In genomic region chr3:157128771-157129671, GRCh38 we compare ENCODE assay signal across 8 cellular contexts. TPM values are rescaled to one million over a fixed set of nuclear protein-coding genes. Genes with fewer than 3 reads are reported as not detected.
DNase-seq lines count a peak whose midpoint lies in the region; ATAC-seq and TF ChIP-seq lines count a peak whose summit lies in the region.

No MANE protein-coding gene starts in this region.

- H3K27me3 ChIP-seq in CD8-positive, alpha-beta memory T cell (ENCODE audit: insufficient read depth, low read length, poor library complexity, severe bottlenecking), result no peaks in the 10 kb centered on the region

- POLR2A ChIA-PET in CD8-positive, alpha-beta memory T cell (lab: Charles Lee), result interaction anchor here (0.8 to 1.8 kb wide), 3 partner anchors 40 to 574 kb away, joined by 4 to 5 read pairs (median 5); partner anchors contain the start of genes SSR3 and TIPARP

- H3K9me3 Mint-ChIP-seq in CD8-positive, alpha-beta memory T cell, result no peaks in the 10 kb centered on the region
- no peaks in the 10 kb centered on the region for H3K9me3 Mint-ChIP-seq in T-helper 2 cell treated with Interferon-gamma antibody and Interleukin-4, amounts not matched to agents 5 μg/mL and 100 μg/mL, for 36 hours
- no peaks in the 10 kb centered on the region for H3K9me3 Mint-ChIP-seq in effector memory CD8-positive, alpha-beta T cell
- no peaks in the 10 kb centered on the region for H3K9me3 Mint-ChIP-seq in natural killer cell

- H3K27ac Mint-ChIP-seq in CD8-positive, alpha-beta memory T cell, result peak overlapping the region; percentile 89 to 98 (median 97)
- H3K27ac Mint-ChIP-seq in T-helper 2 cell treated with Interferon-gamma antibody and Interleukin-4, amounts not matched to agents 5 μg/mL and 100 μg/mL, for 36 hours, result peak overlapping the region; percentile 97
- peak overlapping the region; percentile 90 to 96 for H3K27ac Mint-ChIP-seq in effector memory CD8-positive, alpha-beta T cell
- H3K27ac Mint-ChIP-seq in natural killer cell, result peak overlapping the region; percentile 88

- no peaks in the 10 kb centered on the region for H3K36me3 ChIP-seq in CD8-positive, alpha-beta memory T cell (ENCODE audit: insufficient read depth, low read length)

- peak in 4 of 5 donors; percentile 16 to 69 (median 48) for DNase-seq in CD8-positive, alpha-beta memory T cell
- DNase-seq in T-helper 2 cell treated with Interferon-gamma antibody and Interleukin-4, amounts not matched to agents 5 μg/mL and 100 μg/mL, for 36 hours (ENCODE audit: low spot score), result peak; percentile 24
- peak; percentile 33 to 38 (median 35) for DNase-seq in effector memory CD8-positive, alpha-beta T cell
- no peak for DNase-seq in natural killer cell
- DNase-seq in HPDE6-E6E7 (ENCODE audit: extremely low spot score), result no peak
- no peak for DNase-seq in NCI-H774 (lab: John Stamatoyannopoulos, UW)

- peak; percentile 15 for ATAC-seq in HG02588 (IDR thresholded peaks at IDR 0.05; ENCODE audit: unreplicated experiment)
- peak; percentile 44 for ATAC-seq in effector memory CD8-positive, alpha-beta T cell (replicated peaks)
- ATAC-seq in natural killer cell, result no peak
- ATAC-seq in GM18870 (IDR thresholded peaks at IDR 0.05; ENCODE audit: unreplicated experiment), result no peak

- peaks cover 66 to 79% (median 74%) of the 10 kb centered on the region in 3 donors for H3K4me1 Mint-ChIP-seq in CD8-positive, alpha-beta memory T cell
- peaks cover 70% of the 10 kb centered on the region for H3K4me1 Mint-ChIP-seq in T-helper 2 cell treated with Interferon-gamma antibody and Interleukin-4, amounts not matched to agents 5 μg/mL and 100 μg/mL, for 36 hours (ENCODE audit: low read depth)
- H3K4me1 Mint-ChIP-seq in effector memory CD8-positive, alpha-beta T cell (ENCODE audit: low read depth in 2 of 2), result peaks cover 51 to 53% of the 10 kb centered on the region in 2 donors
- peaks cover 43 to 48% of the 10 kb centered on the region in 2 donors for H3K4me1 Mint-ChIP-seq in natural killer cell

- CTCF ChIA-PET in CD8-positive, alpha-beta memory T cell (lab: Charles Lee), result interaction anchor here (0.9 to 4.6 kb wide), 11 partner anchors 9 to 457 kb away, joined by 3 to 28 read pairs (median 4); partner anchors contain the start of gene TIPARP

- peak overlapping the region; percentile 68 for H3K27ac ChIP-seq in CD8-positive, alpha-beta memory T cell (ENCODE audit: low read depth, low read length)

- no peaks in the 10 kb centered on the region for H3K36me3 Mint-ChIP-seq in CD8-positive, alpha-beta memory T cell
- peaks cover 4% of the 10 kb centered on the region for H3K36me3 Mint-ChIP-seq in T-helper 2 cell treated with Interferon-gamma antibody and Interleukin-4, amounts not matched to agents 5 μg/mL and 100 μg/mL, for 36 hours (ENCODE audit: low read depth)
- peaks cover 17% of the 10 kb centered on the region for H3K36me3 Mint-ChIP-seq in effector memory CD8-positive, alpha-beta T cell (ENCODE audit: insufficient read depth)
- no peaks in the 10 kb centered on the region for H3K36me3 Mint-ChIP-seq in natural killer cell

- intact Hi-C loops in natural killer cell (cut with micrococcal nuclease), result no loop called here

- peaks cover 49% of the 10 kb centered on the region for H3K4me1 ChIP-seq in CD8-positive, alpha-beta memory T cell (ENCODE audit: insufficient read depth, low read length)

- TF ChIP-seq CTCF in natural killer cell (IDR thresholded peaks at IDR 0.05), result no peak

- no peaks in the 10 kb centered on the region for H3K9me3 ChIP-seq in CD8-positive, alpha-beta memory T cell (ENCODE audit: low read length)

- H3K4me3 Mint-ChIP-seq in CD8-positive, alpha-beta memory T cell, result peak overlapping the region; percentile 57 to 91 (median 76)
- peak overlapping the region; percentile 70 for H3K4me3 Mint-ChIP-seq in T-helper 2 cell treated with Interferon-gamma antibody and Interleukin-4, amounts not matched to agents 5 μg/mL and 100 μg/mL, for 36 hours
- peak overlapping the region; percentile 72 to 81 for H3K4me3 Mint-ChIP-seq in effector memory CD8-positive, alpha-beta T cell
- H3K4me3 Mint-ChIP-seq in natural killer cell, result no peak overlapping the region

- H3K27me3 Mint-ChIP-seq in CD8-positive, alpha-beta memory T cell, result no peaks in the 10 kb centered on the region
- no peaks in the 10 kb centered on the region for H3K27me3 Mint-ChIP-seq in T-helper 2 cell treated with Interferon-gamma antibody and Interleukin-4, amounts not matched to agents 5 μg/mL and 100 μg/mL, for 36 hours (ENCODE audit: low read depth)
- H3K27me3 Mint-ChIP-seq in effector memory CD8-positive, alpha-beta T cell, result no peaks in the 10 kb centered on the region
- H3K27me3 Mint-ChIP-seq in natural killer cell (ENCODE audit: low read depth in 2 of 2), result no peaks in the 10 kb centered on the region

- peak overlapping the region; percentile 6 for H3K4me3 ChIP-seq in CD8-positive, alpha-beta memory T cell (ENCODE audit: low read length)

RNA-seq across cellular contexts. Expression of gene CCNL1, which starts 30.9 kb away (rescaled TPM):
- total RNA-seq in CD8-positive, alpha-beta memory T cell, result 100 to 1,000 TPM; 125 to 126 TPM
- 62.1 TPM for polyA plus RNA-seq in CD8-positive, alpha-beta memory T cell
- 1,000 to 10,000 TPM; 1,104 to 1,331 (median 1,220) TPM for total RNA-seq in natural killer cell

Comparison
In these comparisons a context has a peak if more than half of its experiments do, and no peak if none do; other contexts are left out.
1. DNase-seq: peak in CD8-positive, alpha-beta memory T cell (4 of 5), T-helper 2 cell treated with Interferon-gamma antibody and Interleukin-4, amounts not matched to agents 5 μg/mL and 100 μg/mL, for 36 hours (single experiment) and effector memory CD8-positive, alpha-beta T cell (3 of 3); none in natural killer cell (single experiment), HPDE6-E6E7 (single experiment) and NCI-H774 (single experiment).
2. ATAC-seq: peak in HG02588 (single experiment) and effector memory CD8-positive, alpha-beta T cell (single experiment); none in natural killer cell (0 of 3) and GM18870 (single experiment).
3. RNA of gene CCNL1, which starts 30.9 kb away (total RNA-seq): 1,104 to 1,331 TPM in natural killer cell; 125 to 126 TPM in CD8-positive, alpha-beta memory T cell; every median in the first group is over 4 times any median in the second.
4. Peak in every context shown above with its lines, with median percentiles within 50 percentile points of each other: H3K27ac Mint-ChIP-seq.